22 cellular contexts compared by ENCODE assay signal in the genomic region with DNA sequence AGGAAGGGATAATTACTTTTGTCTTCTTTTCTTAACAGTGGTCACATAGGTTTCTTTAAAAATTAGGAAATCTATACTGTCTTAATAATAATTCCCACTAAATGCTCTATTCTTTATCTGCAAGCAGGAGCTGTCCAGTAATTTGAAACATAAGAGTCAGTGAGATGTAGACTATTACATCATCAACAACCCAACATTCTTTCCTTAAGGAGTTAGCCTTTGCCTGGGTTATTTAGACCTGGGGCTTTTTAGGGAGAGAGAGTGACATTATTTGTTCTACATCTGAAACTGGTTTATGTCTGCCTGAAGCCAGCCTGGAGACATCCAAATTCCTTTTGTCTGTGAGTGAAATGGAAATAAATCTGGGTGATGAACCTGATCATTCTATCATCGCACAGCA.
"Had no signal": no experiment of that assay in that cellular context is flagged by ENCODE, and none has a peak within 500 bp of the region (broad histone marks: within the 10 kb centered on the region; RNA-seq: fewer than 3 reads in every experiment).

No MANE protein-coding gene starts in this region.

- ATAC-seq: activated CD4-positive, alpha-beta T cell treated with anti-CD3 and anti-CD28 coated beads for 36 hours; left lung; naive thymus-derived CD4-positive, alpha-beta T cell; stimulated activated naive CD8-positive, alpha-beta T cell treated with anti-CD3 and anti-CD28 coated beads, Interleukin-15, Interleukin-2, amounts not matched to agents 100 U/mL and 50 U/mL, for 24 hours; WTC11 had no signal

- DNase-seq: activated CD4-positive, alpha-beta T cell treated with anti-CD3 and anti-CD28 coated beads for 36 hours; activated CD4-positive, alpha-beta T cell treated with anti-CD3 and anti-CD28 coated beads, Interleukin-2, amount 50 U/mL, for 4 hours; activated CD8-positive, alpha-beta memory T cell treated with anti-CD3 and anti-CD28 coated beads for 24 hours; activated naive CD4-positive, alpha-beta T cell treated with Interleukin-2 at 50 U/mL for 16 hours; activated naive CD8-positive, alpha-beta T cell treated with anti-CD3 and anti-CD28 coated beads for 36 hours; activated T-cell treated with anti-CD3 and anti-CD28 coated beads, Interleukin-2, amount 50 U/mL, for 48 hours; amniotic stem cell; endodermal cell; foreskin melanocyte; immature natural killer cell; kidney glomerular epithelial cell; left lung; naive thymus-derived CD4-positive, alpha-beta T cell; retina; stimulated activated CD4-positive, alpha-beta T cell treated with anti-CD3 and anti-CD28 coated beads, Interleukin-4, amount 100 ng/mL, for 4 hours; stimulated activated naive CD8-positive, alpha-beta T cell treated with anti-CD3 and anti-CD28 coated beads, Interleukin-15, Interleukin-2, amounts not matched to agents 100 U/mL and 50 U/mL, for 24 hours; T1000 had no signal

- H3K4me3 ChIP-seq: coronary artery, left lung, lung, neural progenitor cell had no signal

- H3K4me1 ChIP-seq: left lung, neural progenitor cell had no signal

- H3K36me3 ChIP-seq: left lung, neural progenitor cell had no signal

- H3K9me3 ChIP-seq: left lung had no signal

- H3K27ac ChIP-seq: coronary artery, epithelial cell of prostate, left lung, neural progenitor cell had no signal

- H3K27me3 ChIP-seq: left lung, neural progenitor cell had no signal
